Comparison of ENCODE assay signal across 8 cellular contexts in genomic region chr11:64164392-64165312, GRCh38. TPM values are rescaled to one million over a fixed set of nuclear protein-coding genes. Genes with fewer than 3 reads are reported as not detected.
A peak's percentile ranks its signal among the peaks of the same experiment; 100 is the strongest.
DNase-seq lines count a peak whose midpoint lies in the region; ATAC-seq and TF ChIP-seq lines count a peak whose summit lies in the region.

No MANE protein-coding gene starts in this region.

- H3K27me3 Mint-ChIP-seq in activated T-cell treated with anti-CD3 and anti-CD28 coated beads, Interleukin-2, amount 50 U/mL, for 72 hours (ENCODE audit: low read depth), result no peaks in the 10 kb centered on the region
- peaks cover 2% of the 10 kb centered on the region; the same call in 1 of the 2 replicates for H3K27me3 Mint-ChIP-seq in WTC11 (ENCODE audit: low read depth)
- no peaks in the 10 kb centered on the region for H3K27me3 Mint-ChIP-seq in stimulated activated naive B cell treated with anti-CD40 and anti-IgM and Interleukin-4, amounts not matched to agents 10 μg/mL and 1 μg/mL and 100 μg/mL, for 72 hours

- no peaks in the 10 kb centered on the region for H3K9me2 ChIP-seq in hepatocyte (replicated peaks; ENCODE audit: insufficient read depth)

- no peaks in the 10 kb centered on the region for H3K9me3 ChIP-seq in hepatocyte (ENCODE audit: low read depth)

- H2AFZ ChIP-seq in hepatocyte, result no peak overlapping the region

- H3K36me3 Mint-ChIP-seq in activated T-cell treated with anti-CD3 and anti-CD28 coated beads, Interleukin-2, amount 50 U/mL, for 72 hours (ENCODE audit: insufficient read depth in 2 of 2), result peaks cover 0 to 2% of the 10 kb centered on the region in 2 donors
- H3K36me3 Mint-ChIP-seq in WTC11, result peaks cover 8% of the 10 kb centered on the region; the same call in 1 of the 2 replicates
- H3K36me3 Mint-ChIP-seq in stimulated activated naive B cell treated with anti-CD40 and anti-IgM and Interleukin-4, amounts not matched to agents 10 μg/mL and 1 μg/mL and 100 μg/mL, for 72 hours, result peaks cover 1 to 4% of the 10 kb centered on the region in 2 donors

- no peaks in the 10 kb centered on the region for H3K9me3 Mint-ChIP-seq in activated T-cell treated with anti-CD3 and anti-CD28 coated beads, Interleukin-2, amount 50 U/mL, for 72 hours
- peaks cover 6% of the 10 kb centered on the region; the same call in 1 of the 2 replicates for H3K9me3 Mint-ChIP-seq in WTC11
- peaks cover 0 to 4% of the 10 kb centered on the region in 2 donors for H3K9me3 Mint-ChIP-seq in stimulated activated naive B cell treated with anti-CD40 and anti-IgM and Interleukin-4, amounts not matched to agents 10 μg/mL and 1 μg/mL and 100 μg/mL, for 72 hours

- H3K27me3 ChIP-seq in hepatocyte, result no peaks in the 10 kb centered on the region

- no peak overlapping the region for H3K27ac Mint-ChIP-seq in activated T-cell treated with anti-CD3 and anti-CD28 coated beads, Interleukin-2, amount 50 U/mL, for 72 hours
- peak overlapping the region; percentile 49; the same call in 1 of the 2 replicates for H3K27ac Mint-ChIP-seq in WTC11
- H3K27ac Mint-ChIP-seq in stimulated activated naive B cell treated with anti-CD40 and anti-IgM and Interleukin-4, amounts not matched to agents 10 μg/mL and 1 μg/mL and 100 μg/mL, for 72 hours, result peak overlapping the region; percentile 71

- peak overlapping the region; percentile 91 to 95 for H3K4me3 Mint-ChIP-seq in activated T-cell treated with anti-CD3 and anti-CD28 coated beads, Interleukin-2, amount 50 U/mL, for 72 hours
- peak overlapping the region; percentile 69 for H3K4me3 Mint-ChIP-seq in WTC11
- peak overlapping the region; percentile 85 to 95 for H3K4me3 Mint-ChIP-seq in stimulated activated naive B cell treated with anti-CD40 and anti-IgM and Interleukin-4, amounts not matched to agents 10 μg/mL and 1 μg/mL and 100 μg/mL, for 72 hours

- peaks cover 9% of the 10 kb centered on the region for H3K79me2 ChIP-seq in hepatocyte

- WGBS in hepatocyte (ENCODE audit: low lambda C conversion rate, missing lambda C conversion rate), result 77% methylated on average over 20 of the region's 20 CpGs

- POLR2A ChIA-PET in WTC11 (lab: Charles Lee), result interaction anchor here (2.0 kb wide), 1 partner anchor 21 kb away, joined by 11 read pairs; the partner anchor contains the start of gene STIP1

- no peaks in the 10 kb centered on the region for H4K20me1 ChIP-seq in hepatocyte (ENCODE audit: insufficient read depth, poor library complexity, severe bottlenecking)

- H3K36me3 ChIP-seq in hepatocyte (replicated peaks; ENCODE audit: insufficient read depth, low read depth), result no peaks in the 10 kb centered on the region

- CTCF ChIA-PET in WTC11 (lab: Charles Lee), result interaction anchor here (0.6 to 2.5 kb wide), 12 partner anchors 12 to 251 kb away, joined by 3 to 11 read pairs (median 4); partner anchors contain the start of genes NUDT22, PLCB3, STIP1 and TRPT1

- no peak for DNase-seq in activated T-cell treated with anti-CD3 and anti-CD28 coated beads, Interleukin-2, amount 50 U/mL, for 72 hours
- DNase-seq in activated T-cell treated with anti-CD3 and anti-CD28 coated beads, Interleukin-2, amount 50 U/mL, for 48 hours, result no peak
- DNase-seq in WTC11 (ENCODE audit: low spot score) (peak; percentile 50), hepatocyte (ENCODE audit: low spot score) (no peak), NCI-H226 (no peak), mesenteric fat pad (ENCODE audit: low spot score) (no peak)
- no peak for DNase-seq in stimulated activated naive B cell treated with anti-CD40 and anti-IgM and Interleukin-4, amounts not matched to agents 10 μg/mL and 1 μg/mL and 100 μg/mL, for 72 hours

- no peak overlapping the region for H3K4me3 ChIP-seq in hepatocyte

- no peak overlapping the region for H3K27ac ChIP-seq in hepatocyte

- TF ChIP-seq CTCF in WTC11 (IDR thresholded peaks at IDR 0.05) (no peak), hepatocyte (IDR thresholded peaks at IDR 0.05; ENCODE audit: poor library complexity) (no peak)

- peaks cover 10% of the 10 kb centered on the region for H3K4me1 ChIP-seq in hepatocyte (ENCODE audit: insufficient read depth)

- no peak for ATAC-seq in activated T-cell treated with anti-CD3 and anti-CD28 coated beads, Interleukin-2, amount 50 U/mL, for 72 hours (replicated peaks in 1 of 2)
- ATAC-seq in WTC11 (peak; percentile 54), HG03469 (IDR thresholded peaks at IDR 0.05; ENCODE audit: unreplicated experiment) (no peak)
- ATAC-seq in stimulated activated naive B cell treated with anti-CD40 and anti-IgM and Interleukin-4, amounts not matched to agents 10 μg/mL and 1 μg/mL and 100 μg/mL, for 72 hours (replicated peaks), result no peak

- peak overlapping the region; percentile 94 for H3K4me2 ChIP-seq in hepatocyte

- peaks cover 16% of the 10 kb centered on the region for H3K4me1 Mint-ChIP-seq in activated T-cell treated with anti-CD3 and anti-CD28 coated beads, Interleukin-2, amount 50 U/mL, for 72 hours (ENCODE audit: low read depth)
- peaks cover 22% of the 10 kb centered on the region for H3K4me1 Mint-ChIP-seq in WTC11
- H3K4me1 Mint-ChIP-seq in stimulated activated naive B cell treated with anti-CD40 and anti-IgM and Interleukin-4, amounts not matched to agents 10 μg/mL and 1 μg/mL and 100 μg/mL, for 72 hours, result peaks cover 8 to 15% of the 10 kb centered on the region in 2 donors

TF ChIP-seq in WTC11, 78 proteins besides CTCF, POLR2A, EP300 and RAD21:
- TF ChIP-seq NFYB (CRISPR knock-in tag; conservative IDR thresholded peaks at IDR 0.05; ENCODE audit: low read depth) (0 out of 2 replicates have a peak, but pooled peaks have one; percentile 9), USF1 (CRISPR knock-in tag; IDR thresholded peaks at IDR 0.05) (peak; percentile 37; the same call in 1 of the 2 replicates), ZNF317 (CRISPR knock-in tag; IDR thresholded peaks at IDR 0.05; ENCODE audit: borderline replicate concordance, low read depth) (no peak), ZNF671 (CRISPR knock-in tag; IDR thresholded peaks at IDR 0.05) (no peak), USF2 (CRISPR knock-in tag; IDR thresholded peaks at IDR 0.05) (peak; percentile 77), ZNF423 (CRISPR knock-in tag; IDR thresholded peaks at IDR 0.05) (peak; percentile 42; the same call in 1 of the 2 replicates)

RNA-seq across cellular contexts. Expression of gene MACROD1, which starts 1.3 kb away (rescaled TPM):
- total RNA-seq in activated T-cell treated with anti-CD3 and anti-CD28 coated beads, Interleukin-2, amount 50 U/mL, for 72 hours, result 10 to 100 TPM; 17.4 to 18.4 TPM
- total RNA-seq in WTC11 (2021) (36.9 to 54.4 TPM (median 52.9 TPM) in 3 replicates), hepatocyte (12.3 and 21.2 TPM in 2 replicates), mesenteric fat pad (19.5 TPM)
- 29.8 and 40.0 TPM in 2 replicates for polyA plus RNA-seq in hepatocyte

RNA-seq across cellular contexts. Expression of gene STIP1, which starts 21.3 kb away (rescaled TPM):
- total RNA-seq in activated T-cell treated with anti-CD3 and anti-CD28 coated beads, Interleukin-2, amount 50 U/mL, for 72 hours, result 100 to 1,000 TPM; 246 to 256 TPM
- total RNA-seq in WTC11 (2021), result 291 to 296 TPM (median 296 TPM) in 3 replicates
- 113 and 122 TPM in 2 replicates for total RNA-seq in hepatocyte
- polyA plus RNA-seq in hepatocyte, result 115 and 131 TPM in 2 replicates
- 113 TPM for total RNA-seq in mesenteric fat pad

RNA-seq across cellular contexts. Expression of gene FERMT3, which starts 41.9 kb away (rescaled TPM):
- 100 to 1,000 TPM; 158 to 164 TPM for total RNA-seq in activated T-cell treated with anti-CD3 and anti-CD28 coated beads, Interleukin-2, amount 50 U/mL, for 72 hours
- total RNA-seq in WTC11 (2021), result 3.8 to 8.2 TPM (median 3.8 TPM) in 3 replicates
- 0.44 and 1.6 TPM in 2 replicates for total RNA-seq in hepatocyte
- polyA plus RNA-seq in hepatocyte, result 2.0 TPM in 1 of 2 replicates, not detected in the other
- 58.9 TPM for total RNA-seq in mesenteric fat pad
